In the genomic region with DNA sequence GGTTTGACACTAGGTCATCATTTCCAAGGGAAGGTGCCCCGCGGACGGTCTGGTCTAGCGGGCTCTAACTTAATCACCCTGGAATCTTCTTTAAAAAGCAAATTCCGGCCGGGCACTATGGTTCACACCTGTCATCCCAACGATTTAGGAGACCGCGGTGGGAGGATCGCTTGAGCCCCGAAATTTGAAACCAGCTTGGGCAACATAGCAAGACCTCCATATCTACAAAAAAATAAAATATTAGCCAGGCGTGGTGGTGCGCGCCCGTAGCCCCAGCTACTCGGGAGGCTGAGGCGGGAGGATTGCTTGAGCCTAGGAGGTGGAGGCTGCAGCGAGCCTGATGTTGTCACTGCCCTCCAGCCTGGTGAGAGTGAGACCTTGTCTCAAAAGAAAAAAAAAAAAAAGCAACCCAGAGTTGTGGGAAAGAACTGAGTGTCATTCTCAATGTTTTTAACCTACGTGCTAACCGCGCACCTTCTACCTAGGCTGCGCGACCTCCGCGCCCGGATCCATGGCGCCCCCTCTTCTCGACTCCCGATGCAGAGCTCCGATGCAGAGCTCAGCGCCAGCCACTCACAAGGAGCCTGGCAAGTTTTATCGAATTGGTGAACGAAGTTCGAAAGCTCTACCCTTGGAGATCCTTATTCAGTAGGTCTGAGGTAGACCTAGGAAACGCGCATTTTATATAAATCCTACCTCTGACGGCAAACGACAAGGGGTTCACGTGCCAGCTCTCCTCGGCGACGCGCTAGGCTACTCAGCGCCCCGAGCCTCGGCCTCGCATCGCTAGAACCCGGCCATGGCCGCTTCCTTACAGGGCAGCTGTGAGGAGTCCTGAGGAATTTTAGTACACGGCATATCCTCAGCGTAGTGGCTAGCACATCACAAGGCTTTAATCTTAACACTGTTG, we compare ENCODE assay signal across 8 cellular contexts. TPM values are rescaled to one million over a fixed set of nuclear protein-coding genes. Genes with fewer than 3 reads are reported as not detected.
DNase-seq lines count a peak whose midpoint lies in the region; ATAC-seq and TF ChIP-seq lines count a peak whose summit lies in the region.

No MANE protein-coding gene starts in this region.

- H3K27me3 Mint-ChIP-seq in memory B cell = no peaks in the 10 kb centered on the region

- peaks cover 14% of the 10 kb centered on the region for H3F3A ChIP-seq in PC-3 (ENCODE audit: low read length, unreplicated experiment)

- intact Hi-C loops in PC-3 (cut with micrococcal nuclease) (loop anchor here (2.0 to 10.0 kb wide), 6 partner anchors 31 to 197 kb away; partner anchors contain the start of genes ANKRD12 and RALBP1), tibial artery (cut with DNase I; ENCODE audit: low total_unique reads) (loop anchor here (2.0 kb wide), 1 partner anchor 141 kb away; the partner anchor contains the start of gene RALBP1)

- CTCF ChIA-PET in PC-3 (lab: Charles Lee) = interaction anchor here (0.6 to 1.2 kb wide), 5 partner anchors 84 to 230 kb away, joined by 3 to 9 read pairs (median 6); no protein-coding TSS in a partner anchor

- peaks cover 7% of the 10 kb centered on the region for H3K36me3 ChIP-seq in PC-3 (ENCODE audit: low read depth, low read length)
- H3K36me3 ChIP-seq in tibial artery = peaks cover 0 to 12% (median 11%) of the 10 kb centered on the region in 3 donors
- H3K36me3 ChIP-seq in WERI-Rb-1 = peaks cover 14% of the 10 kb centered on the region

- TF ChIP-seq CTCF in PC-3 (conservative IDR thresholded peaks at IDR 0.05; ENCODE audit: low read depth, low read length) (peak; percentile 24; the same call in 1 of the 2 replicates), coronary artery (IDR thresholded peaks at IDR 0.05) (no peak), tibial artery (IDR thresholded peaks at IDR 0.05) (no peak), WERI-Rb-1 (IDR thresholded peaks at IDR 0.05; ENCODE audit: low read depth, low read length) (no peak)

- no peaks in the 10 kb centered on the region for H3K9me2 ChIP-seq in PC-3 (replicated peaks; ENCODE audit: low read length)

- H3K27ac ChIP-seq in PC-3 (ENCODE audit: low read length) = peak overlapping the region; percentile 30
- peak overlapping the region; percentile 80 to 87 for H3K27ac ChIP-seq in coronary artery
- peak overlapping the region; percentile 95 to 99 for H3K27ac ChIP-seq in tibial artery
- no peak overlapping the region for H3K27ac ChIP-seq in WERI-Rb-1

- H3K4me2 ChIP-seq in PC-3 (ENCODE audit: low read length) = peak overlapping the region; percentile 84

- H3K4me1 Mint-ChIP-seq in memory B cell = peaks cover 10% of the 10 kb centered on the region

- TSS peak; percentile 86 for BruUV-seq in PC-3 (replicated peaks; lab: Mats Ljungman, UMichigan)

- no peaks in the 10 kb centered on the region for H4K20me1 ChIP-seq in PC-3 (ENCODE audit: low read length)

- POLR2A ChIA-PET in PC-3 (lab: Charles Lee; ENCODE audit: unreplicated experiment) = interaction anchor here (0.6 to 1.0 kb wide), 4 partner anchors 30 to 198 kb away, joined by 3 to 10 read pairs (median 5); no protein-coding TSS in a partner anchor

- H2AFZ ChIP-seq in PC-3 (ENCODE audit: low read length) = peak overlapping the region; percentile 91

- H3K4me3 Mint-ChIP-seq in memory B cell = peak overlapping the region; percentile 91

- peak; percentile 24 for DNase-seq in activated CD4-positive, alpha-beta T cell treated with anti-CD3 and anti-CD28 coated beads for 48 hours
- no peak for DNase-seq in activated CD4-positive, alpha-beta T cell treated with anti-CD3 and anti-CD28 coated beads for 1 hour
- DNase-seq in PC-3 (no peak), coronary artery (ENCODE audit: low spot score) (no peak), memory B cell (ENCODE audit: low spot score in 2 of 2) (no peak), tibial artery (peak; percentile 22 to 65), WERI-Rb-1 (no peak)

- H3K9me3 ChIP-seq in PC-3 (ENCODE audit: low read length) (no peaks in the 10 kb centered on the region), tibial artery (peaks cover 0 to under 1% (median 0%) of the 10 kb centered on the region in 3 donors), WERI-Rb-1 (ENCODE audit: severe bottlenecking) (peaks cover 16% of the 10 kb centered on the region)

- H3K27me3 ChIP-seq in PC-3 (ENCODE audit: low read length) (no peaks in the 10 kb centered on the region), tibial artery (no peaks in the 10 kb centered on the region), WERI-Rb-1 (ENCODE audit: insufficient read depth, low read depth, severe bottlenecking) (no peaks in the 10 kb centered on the region)

- peak; percentile 38 for ATAC-seq in HG02759 (IDR thresholded peaks at IDR 0.05; ENCODE audit: unreplicated experiment)
- ATAC-seq in PC-3 = peak; percentile 49
- peak; percentile 24 for ATAC-seq in memory B cell (ENCODE audit: low read depth)

- H3K9ac ChIP-seq in PC-3 (ENCODE audit: low read length) = peak overlapping the region; percentile 61

- H3K27ac Mint-ChIP-seq in memory B cell = peak overlapping the region; percentile 68

- peaks cover 49% of the 10 kb centered on the region for H3K4me1 ChIP-seq in PC-3 (ENCODE audit: insufficient read depth, low read length)
- peaks cover 0 to 31% (median 13%) of the 10 kb centered on the region in 4 donors for H3K4me1 ChIP-seq in tibial artery

- peaks cover 32% of the 10 kb centered on the region for H3K79me2 ChIP-seq in PC-3 (ENCODE audit: low read length)

- peak overlapping the region; percentile 79 for H3K4me3 ChIP-seq in PC-3 (ENCODE audit: low read length)
- H3K4me3 ChIP-seq in coronary artery = peak overlapping the region; percentile 92
- peak overlapping the region; percentile 92 to 96 for H3K4me3 ChIP-seq in tibial artery
- no peak overlapping the region for H3K4me3 ChIP-seq in WERI-Rb-1 (ENCODE audit: low read depth, low read length)

- no peaks in the 10 kb centered on the region for H3K36me3 Mint-ChIP-seq in memory B cell

- peaks cover 3% of the 10 kb centered on the region for H3K9me3 Mint-ChIP-seq in memory B cell

RNA-seq across cellular contexts. Expression of gene TWSG1, which starts 0.9 kb away (rescaled TPM):
- total RNA-seq in PC-3 (2014; rRNA removed) = 30.1 and 32.8 TPM in 2 replicates

Comparison
In these comparisons a context has a peak if more than half of its experiments do, and no peak if none do; other contexts are left out.
1. DNase-seq: peak in activated CD4-positive, alpha-beta T cell treated with anti-CD3 and anti-CD28 coated beads for 48 hours (single experiment) and tibial artery (2 of 2); none in activated CD4-positive, alpha-beta T cell treated with anti-CD3 and anti-CD28 coated beads for 1 hour (single experiment), PC-3 (single experiment), coronary artery (single experiment), memory B cell (0 of 2) and WERI-Rb-1 (single experiment).
2. Peak in every context shown above with its lines, with median percentiles within 50 percentile points of each other: ATAC-seq.